ENCODE assay signal across 19 cellular contexts in genomic region chr13:24213932-24214331, GRCh38.
"Had no signal": no experiment of that assay in that cellular context is flagged by ENCODE, and none has a peak within 500 bp of the region (broad histone marks: within the 10 kb centered on the region; RNA-seq: fewer than 3 reads in every experiment).

No MANE protein-coding gene starts in this region.

- ATAC-seq: heart left ventricle; natural killer cell; sciatic nerve; stimulated activated naive CD8-positive, alpha-beta T cell treated with anti-CD3 and anti-CD28 coated beads, Interleukin-15, amount 100 ng/mL, for 72 hours had no signal

- H3K4me3 Mint-ChIP-seq: memory B cell; mesothelial cell of epicardium; natural killer cell; neural progenitor cell; stimulated activated naive CD8-positive, alpha-beta T cell treated with anti-CD3 and anti-CD28 coated beads, Interleukin-15, amount 100 ng/mL, for 72 hours had no signal

- H3K27ac Mint-ChIP-seq: mesothelial cell of epicardium; natural killer cell; stimulated activated naive B cell treated with anti-CD40 and anti-IgM and Interleukin-4, amounts not matched to agents 10 μg/mL and 1 μg/mL and 100 μg/mL, for 72 hours; stimulated activated naive CD8-positive, alpha-beta T cell treated with anti-CD3 and anti-CD28 coated beads, Interleukin-15, amount 100 ng/mL, for 72 hours had no signal

- DNase-seq: cortex of kidney; effector memory CD4-positive, alpha-beta T cell; heart left ventricle; hippocampal formation; natural killer cell; nucleus accumbens; retina; stimulated activated CD4-positive, alpha-beta T cell treated with anti-CD3 and anti-CD28 coated beads, Interleukin-2, amount 100 ng/mL, for 24 hours; stimulated activated CD4-positive, alpha-beta T cell treated with anti-CD3 and anti-CD28 coated beads, Interleukin-4, amount 100 ng/mL, for 4 hours; stimulated activated naive CD8-positive, alpha-beta T cell treated with anti-CD3 and anti-CD28 coated beads, Interleukin-15, amount 100 ng/mL, for 72 hours; testis; transverse colon had no signal

- H3K4me3 ChIP-seq: heart left ventricle, neural progenitor cell, prostate gland, testis, transverse colon had no signal

- H3K27me3 ChIP-seq: heart left ventricle, neural progenitor cell, testis, transverse colon had no signal

- H3K36me3 ChIP-seq: heart left ventricle, neural progenitor cell, prostate gland, transverse colon had no signal

- H3K4me1 ChIP-seq: testis had no signal

- H3K9me3 Mint-ChIP-seq: memory B cell, natural killer cell, neural progenitor cell had no signal

- H3K4me2 ChIP-seq: neural progenitor cell had no signal

- H3K27me3 Mint-ChIP-seq: stimulated activated naive CD8-positive, alpha-beta T cell treated with anti-CD3 and anti-CD28 coated beads, Interleukin-15, amount 100 ng/mL, for 72 hours had no signal

- H3K79me2 ChIP-seq: parathyroid adenoma had no signal

- H3K9ac ChIP-seq: neural progenitor cell, parathyroid adenoma had no signal

- H3K9me3 ChIP-seq: heart left ventricle, prostate gland, testis, transverse colon had no signal

- H3K36me3 Mint-ChIP-seq: memory B cell; mesothelial cell of epicardium; natural killer cell; stimulated activated naive B cell treated with anti-CD40 and anti-IgM and Interleukin-4, amounts not matched to agents 10 μg/mL and 1 μg/mL and 100 μg/mL, for 72 hours had no signal

- H3K27ac ChIP-seq: neural progenitor cell, parathyroid adenoma, prostate gland, testis, transverse colon had no signal
